20 cellular contexts compared by ENCODE assay signal in the genomic region with DNA sequence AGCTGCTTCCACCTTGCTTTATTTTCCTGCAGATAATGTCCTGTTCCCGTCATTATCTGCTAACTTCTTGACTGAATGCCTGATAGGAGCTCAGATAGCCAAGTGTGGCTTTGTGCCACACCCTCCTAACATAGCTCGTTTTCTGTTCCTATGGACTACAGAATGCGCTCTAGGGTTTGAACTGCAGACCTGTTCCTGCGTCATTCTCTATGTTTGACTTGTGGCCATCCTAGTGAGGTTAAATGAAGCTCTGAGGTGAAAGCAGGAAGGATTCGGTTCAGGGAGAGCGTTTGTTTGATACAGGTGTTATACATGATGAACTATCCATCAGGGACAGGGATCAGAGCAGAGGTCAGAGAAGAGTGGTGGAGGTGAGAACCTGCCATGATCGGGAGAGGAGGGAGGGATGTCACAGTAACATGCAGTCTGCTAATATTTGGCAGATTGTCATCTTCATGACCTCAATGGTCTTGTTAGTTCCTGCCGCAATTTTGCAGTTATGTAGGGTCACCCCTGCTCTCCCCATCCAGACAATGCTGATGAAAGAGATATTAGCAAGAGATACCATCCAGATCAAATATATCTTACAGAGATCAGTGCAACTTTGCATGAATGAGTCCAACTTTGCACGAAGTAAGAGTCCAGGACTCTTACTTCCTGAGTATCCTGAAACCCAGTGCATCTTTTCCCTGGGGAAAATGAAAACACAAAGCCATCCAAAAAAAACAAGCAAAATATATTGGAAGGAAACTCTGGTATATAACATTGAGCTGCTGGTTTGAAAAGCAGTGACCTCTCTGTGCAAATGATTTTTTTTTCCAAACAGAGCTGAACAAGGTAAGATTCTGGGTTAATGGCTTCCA. TPM values are rescaled to one million over a fixed set of nuclear protein-coding genes. Genes with fewer than 3 reads are reported as not detected.
DNase-seq lines count a peak whose midpoint lies in the region; ATAC-seq and TF ChIP-seq lines count a peak whose summit lies in the region.
"Had no signal": no experiment of that assay in that cellular context is flagged by ENCODE, and none has a peak within 500 bp of the region (broad histone marks: within the 10 kb centered on the region; RNA-seq: fewer than 3 reads in every experiment).

No MANE protein-coding gene starts in this region.

- H3K4me3 ChIP-seq in cardiac fibroblast (replicated peaks in 1 of 2; ENCODE audit: low read depth in 2 of 2, low read length in 2 of 2), result no peak overlapping the region
- no peak overlapping the region for H3K4me3 ChIP-seq in fibroblast of pulmonary artery (replicated peaks; ENCODE audit: low read depth, low read length)
- H3K4me3 ChIP-seq: GM12878, GM23338 had no signal

- H3K27ac Mint-ChIP-seq in activated naive CD8-positive, alpha-beta T cell treated with anti-CD3 and anti-CD28 coated beads, Interleukin-2, amount 10 ng/mL, durations not matched to agents 7 days and 5 days, result peak overlapping the region; percentile 6
- no peak overlapping the region for H3K27ac Mint-ChIP-seq in activated naive CD8-positive, alpha-beta T cell treated with anti-CD3 and anti-CD28 coated beads for 36 hours
- H3K27ac Mint-ChIP-seq: CD8-positive, alpha-beta memory T cell; GM23338 had no signal

- no peaks in the 10 kb centered on the region for H3K9me3 Mint-ChIP-seq in activated naive CD8-positive, alpha-beta T cell treated with anti-CD3 and anti-CD28 coated beads, Interleukin-2, amount 10 ng/mL, durations not matched to agents 7 days and 5 days
- peaks cover 7% of the 10 kb centered on the region for H3K9me3 Mint-ChIP-seq in activated naive CD8-positive, alpha-beta T cell treated with anti-CD3 and anti-CD28 coated beads for 36 hours

- POLR2A ChIA-PET in activated naive CD8-positive, alpha-beta T cell treated with anti-CD3 and anti-CD28 coated beads, Interleukin-2, amount 10 ng/mL, durations not matched to agents 7 days and 5 days (lab: Charles Lee), result no interaction called here

- DNase-seq in activated naive CD8-positive, alpha-beta T cell treated with anti-CD3 and anti-CD28 coated beads, Interleukin-2, amount 10 ng/mL, durations not matched to agents 7 days and 5 days, result no peak
- no peak for DNase-seq in activated naive CD8-positive, alpha-beta T cell treated with anti-CD3 and anti-CD28 coated beads for 36 hours
- peak; percentile 48 to 56 for DNase-seq in cardiac fibroblast (ENCODE audit: low read depth in 2 of 2)
- peak; percentile 49 for DNase-seq in fibroblast of pulmonary artery (ENCODE audit: low read depth)
- DNase-seq in NCI-H526 treated with DMSO at 0.1 percent for 48 hours (lab: John Stamatoyannopoulos, UW), result no peak
- DNase-seq in NCI-H226, result no peak
- no peak for DNase-seq in RKO (ENCODE audit: low spot score)
- no peak for DNase-seq in kidney glomerular epithelial cell (lab: John Stamatoyannopoulos, UW)
- DNase-seq: CD8-positive, alpha-beta memory T cell; DMS79 treated with DMSO at 0.1 percent for 48 hours; GDM1; MV-4-11; NCI-H1436; NCI-H2029; NCI-H2171; NCI-H446 treated with DMSO at 0.1 percent for 48 hours; NCI-H774 had no signal

- peaks cover 2% of the 10 kb centered on the region for H3K27me3 Mint-ChIP-seq in activated naive CD8-positive, alpha-beta T cell treated with anti-CD3 and anti-CD28 coated beads, Interleukin-2, amount 10 ng/mL, durations not matched to agents 7 days and 5 days
- no peaks in the 10 kb centered on the region for H3K27me3 Mint-ChIP-seq in activated naive CD8-positive, alpha-beta T cell treated with anti-CD3 and anti-CD28 coated beads for 36 hours
- H3K27me3 Mint-ChIP-seq: CD8-positive, alpha-beta memory T cell had no signal

- H3K4me1 Mint-ChIP-seq in activated naive CD8-positive, alpha-beta T cell treated with anti-CD3 and anti-CD28 coated beads, Interleukin-2, amount 10 ng/mL, durations not matched to agents 7 days and 5 days, result peaks cover 19% of the 10 kb centered on the region
- H3K4me1 Mint-ChIP-seq in activated naive CD8-positive, alpha-beta T cell treated with anti-CD3 and anti-CD28 coated beads for 36 hours, result peaks cover 15% of the 10 kb centered on the region

- peaks cover 20% of the 10 kb centered on the region for H3K36me3 Mint-ChIP-seq in activated naive CD8-positive, alpha-beta T cell treated with anti-CD3 and anti-CD28 coated beads, Interleukin-2, amount 10 ng/mL, durations not matched to agents 7 days and 5 days
- H3K36me3 Mint-ChIP-seq in activated naive CD8-positive, alpha-beta T cell treated with anti-CD3 and anti-CD28 coated beads for 36 hours, result peaks cover 42% of the 10 kb centered on the region

- no peak overlapping the region for H3K4me3 Mint-ChIP-seq in activated naive CD8-positive, alpha-beta T cell treated with anti-CD3 and anti-CD28 coated beads, Interleukin-2, amount 10 ng/mL, durations not matched to agents 7 days and 5 days
- H3K4me3 Mint-ChIP-seq in activated naive CD8-positive, alpha-beta T cell treated with anti-CD3 and anti-CD28 coated beads for 36 hours, result no peak overlapping the region
- H3K4me3 Mint-ChIP-seq: CD8-positive, alpha-beta memory T cell had no signal

- TF ChIP-seq CTCF in cardiac fibroblast (IDR thresholded peaks at IDR 0.05; ENCODE audit: low read depth, low read length) (no peak), fibroblast of pulmonary artery (IDR thresholded peaks at IDR 0.05; ENCODE audit: low read length, missing control alignments) (no peak)

- ATAC-seq in activated naive CD8-positive, alpha-beta T cell treated with anti-CD3 and anti-CD28 coated beads, Interleukin-2, amount 10 ng/mL, durations not matched to agents 7 days and 5 days (ENCODE audit: low read depth), result no peak
- ATAC-seq: GM12878, GM23338, HCT116 had no signal

RNA-seq across cellular contexts. Expression of a gene that starts 32.8 kb away (rescaled TPM):
- 10 to 100 TPM; 25.0 to 25.6 TPM for total RNA-seq in activated naive CD8-positive, alpha-beta T cell treated with anti-CD3 and anti-CD28 coated beads, Interleukin-2, amount 10 ng/mL, durations not matched to agents 7 days and 5 days
- 10 to 100 TPM; 39.8 to 41.0 TPM for total RNA-seq in activated naive CD8-positive, alpha-beta T cell treated with anti-CD3 and anti-CD28 coated beads for 36 hours

Comparison
In these comparisons a context has a peak if more than half of its experiments do, and no peak if none do; other contexts are left out.
1. DNase-seq: peak in cardiac fibroblast (2 of 2) and fibroblast of pulmonary artery (single experiment); none in activated naive CD8-positive, alpha-beta T cell treated with anti-CD3 and anti-CD28 coated beads, Interleukin-2, amount 10 ng/mL, durations not matched to agents 7 days and 5 days (single experiment), activated naive CD8-positive, alpha-beta T cell treated with anti-CD3 and anti-CD28 coated beads for 36 hours (single experiment), NCI-H526 treated with DMSO at 0.1 percent for 48 hours (single experiment), NCI-H226 (single experiment), RKO (single experiment) and kidney glomerular epithelial cell (single experiment).